In the genomic region with DNA sequence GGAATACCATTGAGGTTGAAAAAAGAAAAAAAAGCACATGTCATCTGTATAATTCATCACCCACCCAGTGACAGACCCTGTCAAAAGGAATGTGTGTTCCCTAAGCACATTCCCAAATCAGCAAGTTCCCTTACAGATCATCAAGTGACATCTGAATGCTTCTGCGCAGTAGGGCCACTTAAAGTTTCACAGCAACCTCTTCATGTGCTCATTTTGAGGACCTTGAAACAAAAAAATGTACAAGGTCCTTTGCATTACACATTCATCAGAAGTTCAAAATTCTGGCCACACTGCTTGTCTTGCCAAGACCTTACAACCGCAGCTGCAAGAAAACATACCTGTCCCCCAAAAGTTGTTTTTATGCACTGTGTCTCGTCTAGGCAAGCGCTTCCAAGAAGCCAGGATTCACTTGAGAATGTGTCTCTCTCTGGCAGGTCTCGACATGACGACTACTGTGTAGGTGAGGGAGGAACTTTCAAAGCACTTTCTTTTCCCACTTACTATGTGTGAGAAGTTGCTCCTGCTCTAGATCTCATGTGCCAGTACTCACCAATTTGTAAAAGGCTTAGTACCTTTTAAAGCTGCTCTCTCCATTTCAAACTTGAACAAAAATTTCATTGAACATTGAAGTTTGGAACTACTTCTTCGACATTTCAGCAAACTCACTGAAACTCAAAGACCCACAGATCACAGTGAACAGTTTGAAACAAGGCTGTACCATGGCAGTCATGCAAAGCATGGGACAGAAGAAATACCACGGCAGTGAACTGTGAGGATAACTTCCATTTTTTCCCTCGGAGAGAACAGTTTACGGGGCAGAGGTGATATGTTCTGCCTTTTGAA, we compare ENCODE assay signal across 12 cellular contexts. TPM values are rescaled to one million over a fixed set of nuclear protein-coding genes. Genes with fewer than 3 reads are reported as not detected.
DNase-seq lines count a peak whose midpoint lies in the region; ATAC-seq, FAIRE-seq and TF ChIP-seq lines count a peak whose summit lies in the region.
"Had no signal": no experiment of that assay in that cellular context is flagged by ENCODE, and none has a peak within 500 bp of the region (broad histone marks: within the 10 kb centered on the region; RNA-seq: fewer than 3 reads in every experiment).

No MANE protein-coding gene starts in this region.

- H3K27me3 Mint-ChIP-seq in activated B cell treated with CpG ODN at 0.5 μM for 24 hours, result no peaks in the 10 kb centered on the region
- H3K27me3 Mint-ChIP-seq in immature natural killer cell (ENCODE audit: low read depth in 3 of 3), result peaks cover 44 to 91% (median 80%) of the 10 kb centered on the region in 3 donors

- intact Hi-C loops in activated B cell treated with CpG ODN at 0.5 μM for 24 hours (cut with micrococcal nuclease), result no loop called here

- H3K27ac Mint-ChIP-seq in activated B cell treated with CpG ODN at 0.5 μM for 24 hours, result peak overlapping the region; percentile 46
- peak overlapping the region; percentile 27 to 100 (median 71) for H3K27ac Mint-ChIP-seq in immature natural killer cell

- H3K4me1 Mint-ChIP-seq in activated B cell treated with CpG ODN at 0.5 μM for 24 hours (peaks cover 79% of the 10 kb centered on the region), immature natural killer cell (peaks cover 68 to 89% of the 10 kb centered on the region in 2 donors)

- CTCF ChIA-PET in activated B cell treated with CpG ODN at 0.5 μM for 24 hours (lab: Charles Lee), result no interaction called here

- H3K36me3 Mint-ChIP-seq in activated B cell treated with CpG ODN at 0.5 μM for 24 hours (ENCODE audit: low read depth) (peaks cover 96% of the 10 kb centered on the region), immature natural killer cell (peaks cover 36 to 76% (median 70%) of the 10 kb centered on the region in 3 donors)

- H3K4me3 Mint-ChIP-seq in activated B cell treated with CpG ODN at 0.5 μM for 24 hours, result no peak overlapping the region
- H3K4me3 Mint-ChIP-seq in immature natural killer cell, result no peak overlapping the region

- peak; percentile 14 for DNase-seq in EL
- DNase-seq in activated B cell treated with CpG ODN at 0.5 μM for 24 hours, result no peak
- DNase-seq in immature natural killer cell, result peak; percentile 14 to 17 (median 15)
- DNase-seq in NCI-H2029 (lab: John Stamatoyannopoulos, UW), result no peak
- no peak for DNase-seq in H54 (ENCODE audit: insufficient read length, low spot score)
- DNase-seq in GM03348 (ENCODE audit: low spot score), result no peak
- DNase-seq: activated naive CD4-positive, alpha-beta T cell treated with Interleukin-2 at 50 U/mL for 16 hours; NCI-H187 treated with DMSO at 0.1 percent for 48 hours; stimulated activated CD4-positive, alpha-beta T cell treated with anti-CD3 and anti-CD28 coated beads, Interleukin-12 subunit alpha, Interleukin-12 subunit beta, amount 100 ng/mL, for 4 hours had no signal

- peak overlapping the region; percentile 27 for H3K27ac ChIP-seq in 22Rv1

- no peak for TF ChIP-seq POLR2A in H54 (IDR thresholded peaks at IDR 0.05; ENCODE audit: low read depth, low read length)

- POLR2A ChIA-PET in activated B cell treated with CpG ODN at 0.5 μM for 24 hours (lab: Charles Lee), result no interaction called here

- ATAC-seq in activated B cell treated with CpG ODN at 0.5 μM for 24 hours (ENCODE audit: low read depth), result no peak
- ATAC-seq in GM21723 (IDR thresholded peaks at IDR 0.05; ENCODE audit: unreplicated experiment), result no peak

- TF ChIP-seq CTCF in 22Rv1 (IDR thresholded peaks at IDR 0.05) (no peak), activated B cell treated with CpG ODN at 0.5 μM for 24 hours (IDR thresholded peaks at IDR 0.05) (no peak)

- no peak for FAIRE-seq in H54 (lab: Jason Lieb, UNC)
- FAIRE-seq: endometrium had no signal

- H3K9me3 Mint-ChIP-seq in activated B cell treated with CpG ODN at 0.5 μM for 24 hours (no peaks in the 10 kb centered on the region), immature natural killer cell (peaks cover 0 to 4% (median 0%) of the 10 kb centered on the region in 6 donors)

RNA-seq across cellular contexts. Expression of a gene that starts 4.3 kb away (rescaled TPM):
- total RNA-seq in activated B cell treated with CpG ODN at 0.5 μM for 24 hours, result 50.3 and 63.9 TPM in 2 replicates
- polyA plus RNA-seq in immature natural killer cell, result 10 to 100 TPM in 1 of 3 donors, 1 to 10 TPM in 2; 3.4 to 10.7 (median 4.3) TPM

RNA-seq across cellular contexts. Expression of a gene that starts 4.9 kb away (rescaled TPM):
- 1,149 and 1,208 TPM in 2 replicates for total RNA-seq in activated B cell treated with CpG ODN at 0.5 μM for 24 hours
- 1,000 to 10,000 TPM in 2 of 3 donors, 100 to 1,000 TPM in 1; 902 to 1,477 (median 1,071) TPM for polyA plus RNA-seq in immature natural killer cell

RNA-seq across cellular contexts. Expression of a gene that starts 5.6 kb away (rescaled TPM):
- total RNA-seq in activated B cell treated with CpG ODN at 0.5 μM for 24 hours, result 65.3 and 77.0 TPM in 2 replicates
- 10 to 100 TPM in 1 of 3 donors, 1 to 10 TPM in 2; 7.1 to 12.7 (median 7.5) TPM for polyA plus RNA-seq in immature natural killer cell

RNA-seq across cellular contexts. Expression of a gene that starts 52.2 kb away (rescaled TPM):
- total RNA-seq in activated B cell treated with CpG ODN at 0.5 μM for 24 hours, result 13.5 and 13.9 TPM in 2 replicates
- polyA plus RNA-seq in immature natural killer cell, result 1 to 10 TPM in 2 of 3 donors, not detected in 1; 1.8 to 9.6 TPM

Comparison
In these comparisons a context has a peak if more than half of its experiments do, and no peak if none do; other contexts are left out.
1. DNase-seq: peak in EL (single experiment) and immature natural killer cell (3 of 3); none in activated B cell treated with CpG ODN at 0.5 μM for 24 hours (single experiment), NCI-H2029 (single experiment), H54 (single experiment) and GM03348 (single experiment).